ENCODE assay signal across 8 cellular contexts in the genomic region with DNA sequence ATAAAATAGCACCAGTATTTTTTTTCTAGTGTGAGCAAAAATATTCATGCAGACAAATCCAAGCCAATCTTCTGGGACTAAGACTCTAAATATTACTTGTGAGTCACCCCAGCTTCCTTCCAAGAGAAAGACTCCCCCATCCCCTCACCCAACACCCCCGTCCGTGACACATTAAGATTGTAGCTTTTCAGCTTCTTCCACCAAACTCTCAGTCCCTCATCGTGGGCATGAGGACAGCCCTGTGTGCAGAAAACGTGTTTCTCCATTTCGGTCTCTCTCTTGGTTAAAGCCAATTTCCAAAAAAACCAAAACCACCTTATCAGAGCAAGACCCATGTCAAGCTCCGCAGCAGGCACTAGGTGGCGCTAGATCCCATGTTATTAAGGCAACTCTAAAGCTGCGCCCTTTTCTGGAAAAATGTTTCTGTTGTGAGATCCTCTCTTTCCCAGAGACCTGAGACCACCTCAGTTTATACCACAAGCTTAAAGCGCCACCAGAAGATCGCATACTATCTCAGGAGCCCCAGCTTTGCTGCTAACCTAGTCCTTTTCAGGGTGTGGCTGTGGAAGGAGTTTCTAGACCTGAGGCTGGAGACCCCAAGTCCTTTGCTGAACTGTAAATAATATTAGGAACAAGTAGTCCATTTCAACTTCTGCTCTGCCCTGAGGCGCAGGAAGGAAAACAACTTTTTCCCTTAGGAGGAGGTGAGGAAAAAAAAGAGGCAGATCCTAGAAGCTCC.
DNase-seq lines count a peak whose midpoint lies in the region; ATAC-seq and TF ChIP-seq lines count a peak whose summit lies in the region.

No MANE protein-coding gene starts in this region.

- peaks cover 37% of the 10 kb centered on the region for H3K4me1 ChIP-seq in vagina

- TF ChIP-seq CTCF in GM12865 (IDR thresholded peaks at IDR 0.05; ENCODE audit: insufficient read depth, low read depth, low read length, missing control alignments), result peak; percentile 84
- TF ChIP-seq CTCF in vagina (IDR thresholded peaks at IDR 0.05), result peak; percentile 89 to 93 (median 92)

- TF ChIP-seq POLR2A in vagina (IDR thresholded peaks at IDR 0.05), result no peak

- no peak for ATAC-seq in HG03135 (IDR thresholded peaks at IDR 0.05; ENCODE audit: unreplicated experiment)

- intact Hi-C loops in vagina (cut with DNase I), result loop anchor here (10.0 kb wide), 1 partner anchor 544 kb away; no protein-coding TSS in a partner anchor

- peak overlapping the region; percentile 75 for H3K27ac ChIP-seq in vagina

- H3K4me3 ChIP-seq in GM12865 (ENCODE audit: low read depth, low read length) (no peak overlapping the region), vagina (peak overlapping the region in 1 of 2 donors; percentile 19)

- no peaks in the 10 kb centered on the region for H3K36me3 ChIP-seq in vagina

- no peaks in the 10 kb centered on the region for H3K9me3 ChIP-seq in vagina

- DNase-seq in GM12865 (ENCODE audit: low read depth), result peak; percentile 92
- peak; percentile 88 for DNase-seq in NCI-H2029 (lab: John Stamatoyannopoulos, UW)
- peak; percentile 78 for DNase-seq in T-helper 9 cell
- DNase-seq in astrocyte of the hippocampus (ENCODE audit: low read depth, low spot score), result peak; percentile 91
- peak; percentile 58 to 84 for DNase-seq in hippocampal formation (lab: John Stamatoyannopoulos, UW)
- DNase-seq in renal cortical epithelial cell (ENCODE audit: low read depth), result peak; percentile 76
- peak in 1 of 2 donors; percentile 70 for DNase-seq in vagina (ENCODE audit: extremely low spot score in 2 of 2)

- H3K27me3 ChIP-seq in vagina, result no peaks in the 10 kb centered on the region
